Comparison of ENCODE assay signal across 8 cellular contexts in genomic region chr10:3886666-3887251, GRCh38.
DNase-seq lines count a peak whose midpoint lies in the region; ATAC-seq lines count a peak whose summit lies in the region.

No MANE protein-coding gene starts in this region.

- H3K4me3 ChIP-seq in CD4-positive, alpha-beta memory T cell (ENCODE audit: low read length in 2 of 2): no peak overlapping the region

- no peaks in the 10 kb centered on the region for H3K36me3 ChIP-seq in CD4-positive, alpha-beta memory T cell (ENCODE audit: insufficient read depth, low read length)

- ATAC-seq in HG03469 (IDR thresholded peaks at IDR 0.05; ENCODE audit: unreplicated experiment) (no peak), HG03280 (IDR thresholded peaks at IDR 0.05; ENCODE audit: unreplicated experiment) (no peak)

- intact Hi-C loops in CD4-positive, alpha-beta memory T cell (cut with micrococcal nuclease): no loop called here

- H3K9me3 ChIP-seq in CD4-positive, alpha-beta memory T cell (ENCODE audit: control insufficient read depth in 1 of 2, low read length in 2 of 2): no peaks in the 10 kb centered on the region

- H3K36me3 Mint-ChIP-seq in CD4-positive, alpha-beta memory T cell: no peaks in the 10 kb centered on the region

- H3K4me1 Mint-ChIP-seq in CD4-positive, alpha-beta memory T cell: peaks cover 12 to 56% (median 37%) of the 10 kb centered on the region in 4 donors

- no peaks in the 10 kb centered on the region for H3K9me3 Mint-ChIP-seq in CD4-positive, alpha-beta memory T cell

- no peak for DNase-seq in CD4-positive, alpha-beta memory T cell
- DNase-seq in NCI-H226 (peak; percentile 75), epithelial cell of prostate (ENCODE audit: low read depth, low spot score) (peak; percentile 60), non-pigmented ciliary epithelial cell (ENCODE audit: low read depth) (peak; percentile 96), OCI-M1 (lab: John Stamatoyannopoulos, UW) (no peak), NCI-H2029 (lab: John Stamatoyannopoulos, UW) (no peak)

- H3K27ac Mint-ChIP-seq in CD4-positive, alpha-beta memory T cell: peak overlapping the region; percentile 91 to 99 (median 98)

- peaks cover 41% of the 10 kb centered on the region for H3K4me1 ChIP-seq in CD4-positive, alpha-beta memory T cell (ENCODE audit: insufficient read depth, low read length)

- H3K27ac ChIP-seq in CD4-positive, alpha-beta memory T cell (ENCODE audit: low read depth, low read length): peak overlapping the region; percentile 77
- H3K27ac ChIP-seq in epithelial cell of prostate: peak overlapping the region; percentile 89

- H3K27me3 Mint-ChIP-seq in CD4-positive, alpha-beta memory T cell: no peaks in the 10 kb centered on the region

- peak overlapping the region in 7 of 8 donors; percentile 47 to 82 (median 69) for H3K4me3 Mint-ChIP-seq in CD4-positive, alpha-beta memory T cell

- POLR2A ChIA-PET in CD4-positive, alpha-beta memory T cell (lab: Charles Lee; ENCODE audit: partially characterized antibody): interaction anchor here (0.8 to 11.9 kb wide), 8 partner anchors 13 to 111 kb away, joined by 3 to 289 read pairs (median 8); partner anchors contain the start of gene KLF6

- H3K27me3 ChIP-seq in CD4-positive, alpha-beta memory T cell (ENCODE audit: insufficient read depth, low read length): no peaks in the 10 kb centered on the region

- CTCF ChIA-PET in CD4-positive, alpha-beta memory T cell (lab: Charles Lee; ENCODE audit: partially characterized antibody): interaction anchor here (1.1 to 1.2 kb wide), 2 partner anchors 11 to 80 kb away, joined by 3 read pairs; no protein-coding TSS in a partner anchor

Comparison
In these comparisons a context has a peak if more than half of its experiments do, and no peak if none do; other contexts are left out.
1. DNase-seq: peak in NCI-H226 (single experiment), epithelial cell of prostate (single experiment) and non-pigmented ciliary epithelial cell (single experiment); none in CD4-positive, alpha-beta memory T cell (0 of 5), OCI-M1 (single experiment) and NCI-H2029 (single experiment).